8 cellular contexts compared by ENCODE assay signal in genomic region chr2:189142893-189143759, GRCh38. TPM values are rescaled to one million over a fixed set of nuclear protein-coding genes. Genes with fewer than 3 reads are reported as not detected.
A peak's percentile ranks its signal among the peaks of the same experiment; 100 is the strongest.
DNase-seq lines count a peak whose midpoint lies in the region; ATAC-seq and TF ChIP-seq lines count a peak whose summit lies in the region.

No MANE protein-coding gene starts in this region.

- no peaks in the 10 kb centered on the region for H3K9me3 ChIP-seq in Peyer's patch

- no peaks in the 10 kb centered on the region for H3K4me1 ChIP-seq in Peyer's patch

- TF ChIP-seq POLR2A in Peyer's patch (IDR thresholded peaks at IDR 0.05), result no peak

- H3K4me3 Mint-ChIP-seq in immature natural killer cell, result no peak overlapping the region

- H3K36me3 ChIP-seq in Peyer's patch, result no peaks in the 10 kb centered on the region

- DNase-seq in EL (peak; percentile 61), Peyer's patch (peak in 1 of 3 donors; percentile 72), immature natural killer cell (peak in 2 of 3 donors; percentile 6 to 14), ureter (ENCODE audit: low spot score) (no peak)
- peak; percentile 2 for DNase-seq in activated gamma-delta T cell treated with anti-CD3 and anti-CD28 coated beads, Interleukin-2, amount 50 U/mL, for 16 hours (ENCODE audit: low read depth)
- DNase-seq in stimulated activated CD8-positive, alpha-beta memory T cell treated with anti-CD3 and anti-CD28 coated beads, Interleukin-7, amount 100 ng/mL, for 1 hour (ENCODE audit: low read depth in 2 of 2), result peak; percentile 0 to 2

- TF ChIP-seq CTCF in Peyer's patch (IDR thresholded peaks at IDR 0.05), result peak in 5 of 6 experiments; percentile 24 to 85 (median 81)

- no peaks in the 10 kb centered on the region for H3K27me3 ChIP-seq in Peyer's patch

- peaks cover 0 to 6% (median 0%) of the 10 kb centered on the region in 6 donors for H3K9me3 Mint-ChIP-seq in immature natural killer cell

- no peaks in the 10 kb centered on the region for H3K4me1 Mint-ChIP-seq in immature natural killer cell

- H3K27ac Mint-ChIP-seq in immature natural killer cell, result no peak overlapping the region

- peak; percentile 93 for ATAC-seq in GM19438 (IDR thresholded peaks at IDR 0.05; ENCODE audit: low read depth, unreplicated experiment)
- ATAC-seq in HG03378 (IDR thresholded peaks at IDR 0.05; ENCODE audit: unreplicated experiment), result peak; percentile 98

- H3K27me3 Mint-ChIP-seq in immature natural killer cell (ENCODE audit: low read depth in 3 of 3), result no peaks in the 10 kb centered on the region

- H3K4me3 ChIP-seq in Peyer's patch, result no peak overlapping the region

- no peak overlapping the region for H3K27ac ChIP-seq in Peyer's patch

- H3K36me3 Mint-ChIP-seq in immature natural killer cell, result no peaks in the 10 kb centered on the region

RNA-seq across cellular contexts. Expression of gene COL5A2, which starts 36.4 kb away (rescaled TPM):
- 10 to 100 TPM; 10.2 to 53.6 (median 12.2) TPM for total RNA-seq in Peyer's patch
- polyA plus RNA-seq in immature natural killer cell, result under 1 TPM in 1 of 3 donors, not detected in 2; 0.04 TPM
- 21.8 TPM for total RNA-seq in ureter
